ENCODE assay signal across 8 cellular contexts in genomic region chr2:39436592-39437521, GRCh38. TPM values are rescaled to one million over a fixed set of nuclear protein-coding genes. Genes with fewer than 3 reads are reported as not detected.
DNase-seq lines count a peak whose midpoint lies in the region; ATAC-seq lines count a peak whose summit lies in the region.

Gene MAP4K3 (minus strand): TSS chr2:39437285. CDS start chr2:39436987, 298 bp downstream.

- CTCF ChIA-PET in activated CD8-positive, alpha-beta memory T cell treated with anti-CD3 and anti-CD28 coated beads, Interleukin-2, amount 10 ng/mL, durations not matched to agents 7 days and 5 days (lab: Charles Lee) = interaction anchor here (1.6 kb wide), 1 partner anchor 57 kb away, joined by 3 read pairs; no protein-coding TSS in a partner anchor

- peak within 1 kb of the TSS; percentile 98 for H3K4me3 ChIP-seq in endocrine pancreas (ENCODE audit: control insufficient read depth, insufficient read depth, low read length)
- H3K4me3 ChIP-seq in mesendoderm (ENCODE audit: low read length) = peak within 1 kb of the TSS; percentile 87

- peak within 1 kb of the TSS; percentile 80 for H3K4me3 Mint-ChIP-seq in activated CD8-positive, alpha-beta memory T cell treated with anti-CD3 and anti-CD28 coated beads, Interleukin-2, amount 10 ng/mL, durations not matched to agents 7 days and 5 days

- peaks cover 36% of the 10 kb centered on the region for H3K79me2 ChIP-seq in mesendoderm (ENCODE audit: control insufficient read depth, insufficient read depth, low read length)

- H3K36me3 ChIP-seq in endocrine pancreas (ENCODE audit: control insufficient read depth, insufficient read depth, low read length) (no peaks in the 10 kb centered on the region), mesendoderm (ENCODE audit: control insufficient read depth, insufficient read depth, low read length) (no peaks in the 10 kb centered on the region)

- H4K5ac ChIP-seq in mesendoderm (ENCODE audit: low read length) = peak within 1 kb of the TSS; percentile 44

- H3K27me3 Mint-ChIP-seq in activated CD8-positive, alpha-beta memory T cell treated with anti-CD3 and anti-CD28 coated beads, Interleukin-2, amount 10 ng/mL, durations not matched to agents 7 days and 5 days = no peaks in the 10 kb centered on the region

- H3K18ac ChIP-seq in mesendoderm (ENCODE audit: low read length) = peak within 1 kb of the TSS; percentile 70

- H3K4me2 ChIP-seq in mesendoderm (ENCODE audit: low read length) = peak within 1 kb of the TSS; percentile 69

- H3K9me3 Mint-ChIP-seq in activated CD8-positive, alpha-beta memory T cell treated with anti-CD3 and anti-CD28 coated beads, Interleukin-2, amount 10 ng/mL, durations not matched to agents 7 days and 5 days (ENCODE audit: low read depth) = peaks cover 4% of the 10 kb centered on the region

- peak within 1 kb of the TSS; percentile 58 for H3K4ac ChIP-seq in mesendoderm (ENCODE audit: low read depth, low read length)

- peak within 1 kb of the TSS; percentile 81 for H3K27ac Mint-ChIP-seq in activated CD8-positive, alpha-beta memory T cell treated with anti-CD3 and anti-CD28 coated beads, Interleukin-2, amount 10 ng/mL, durations not matched to agents 7 days and 5 days

- peak within 1 kb of the TSS; percentile 43 for H2BK5ac ChIP-seq in mesendoderm (ENCODE audit: low read length)

- no peak within 1 kb of the TSS for H2AK5ac ChIP-seq in mesendoderm (ENCODE audit: low read length)

- WGBS in mesendoderm (ENCODE audit: extremely low coverage, insufficient coverage, low lambda C conversion rate) = no CpG with 5 or more reads among the region's 109 CpGs

- peak within 1 kb of the TSS; percentile 95 for H3K56ac ChIP-seq in mesendoderm (ENCODE audit: low read length)

- peaks cover 37% of the 10 kb centered on the region for H3K4me1 ChIP-seq in endocrine pancreas (ENCODE audit: control insufficient read depth, insufficient read depth, low read length)
- peaks cover 7% of the 10 kb centered on the region for H3K4me1 ChIP-seq in mesendoderm (ENCODE audit: control insufficient read depth, low read depth, low read length)

- peak within 1 kb of the TSS; percentile 90 for H3K9ac ChIP-seq in endocrine pancreas (ENCODE audit: control insufficient read depth, insufficient read depth, low read length)
- H3K9ac ChIP-seq in mesendoderm (ENCODE audit: low read length) = peak within 1 kb of the TSS; percentile 94

- H3K36me3 Mint-ChIP-seq in activated CD8-positive, alpha-beta memory T cell treated with anti-CD3 and anti-CD28 coated beads, Interleukin-2, amount 10 ng/mL, durations not matched to agents 7 days and 5 days = peaks cover 4% of the 10 kb centered on the region

- H3K79me1 ChIP-seq in mesendoderm (ENCODE audit: low read length) = peaks cover 4% of the 10 kb centered on the region

- H3K27me3 ChIP-seq in endocrine pancreas (ENCODE audit: control insufficient read depth, insufficient read depth, low read length) (no peaks in the 10 kb centered on the region), mesendoderm (ENCODE audit: insufficient read depth, low read length, poor library complexity) (no peaks in the 10 kb centered on the region)

- ATAC-seq in GM21360 (IDR thresholded peaks at IDR 0.05; ENCODE audit: unreplicated experiment) = peak; percentile 76
- peak; percentile 79 for ATAC-seq in activated CD8-positive, alpha-beta memory T cell treated with anti-CD3 and anti-CD28 coated beads, Interleukin-2, amount 10 ng/mL, durations not matched to agents 7 days and 5 days

- peak within 1 kb of the TSS; percentile 21 for H2BK120ac ChIP-seq in mesendoderm (ENCODE audit: low read depth, low read length)

- no peak within 1 kb of the TSS for H4K8ac ChIP-seq in mesendoderm (ENCODE audit: low read depth, low read length)

- no peaks in the 10 kb centered on the region for H3K9me3 ChIP-seq in endocrine pancreas (ENCODE audit: control insufficient read depth, low read length)

- peak within 1 kb of the TSS; percentile 90 for H3K27ac ChIP-seq in mesendoderm (ENCODE audit: low read depth, low read length)

- DNase-seq in COLO668 (lab: John Stamatoyannopoulos, UW; ENCODE audit: unreplicated experiment) = peak; percentile 95
- peak; percentile 95 for DNase-seq in HT1080 (ENCODE audit: low read depth)
- peak; percentile 94 for DNase-seq in NOMO-1 treated with dmso at 0.1 percent for 144 hours (lab: John Stamatoyannopoulos, UW; ENCODE audit: unreplicated experiment)
- peak; percentile 85 for DNase-seq in activated CD8-positive, alpha-beta memory T cell treated with anti-CD3 and anti-CD28 coated beads, Interleukin-2, amount 10 ng/mL, durations not matched to agents 7 days and 5 days
- DNase-seq in mesendoderm = peak; percentile 99
- peak; percentile 64 for DNase-seq in stimulated activated CD8-positive, alpha-beta memory T cell treated with anti-CD3 and anti-CD28 coated beads, Interleukin-12 subunit alpha, Interleukin-12 subunit beta, amount 100 ng/mL, for 4 hours (ENCODE audit: low read depth)

- H2BK15ac ChIP-seq in mesendoderm (replicated peaks; ENCODE audit: low read depth) = no peak within 1 kb of the TSS

- peaks cover 37% of the 10 kb centered on the region for H3K4me1 Mint-ChIP-seq in activated CD8-positive, alpha-beta memory T cell treated with anti-CD3 and anti-CD28 coated beads, Interleukin-2, amount 10 ng/mL, durations not matched to agents 7 days and 5 days

- peak within 1 kb of the TSS; percentile 90 for H3K23ac ChIP-seq in mesendoderm (ENCODE audit: low read length)

RNA-seq across cellular contexts. Expression of gene MAP4K3, which starts in this region (rescaled TPM):
- 17.6 and 25.1 TPM in 2 replicates for total RNA-seq in HT1080 (2014; rRNA removed; shearing (Covaris generic))
- 16.5 and 20.6 TPM in 2 replicates for polyA plus RNA-seq in HT1080 (2015; cell fraction: cytosol; rRNA removed)
- 36.4 and 44.1 TPM in 2 replicates for polyA plus RNA-seq in HT1080 (2015; cell fraction: nucleus; rRNA removed)
- 10 to 100 TPM; 10.9 to 13.1 TPM for total RNA-seq in activated CD8-positive, alpha-beta memory T cell treated with anti-CD3 and anti-CD28 coated beads, Interleukin-2, amount 10 ng/mL, durations not matched to agents 7 days and 5 days
- 24.1 TPM for polyA plus RNA-seq in mesendoderm (2013, experiment 1 of 2)
- polyA plus RNA-seq in mesendoderm (2013, experiment 2 of 2) = 25.5 TPM

Comparison
In these comparisons a context has a peak if more than half of its experiments do, and no peak if none do; other contexts are left out.
1. Peak in every context shown above with its lines: DNase-seq, ATAC-seq, H3K4me3 ChIP-seq and H3K27ac ChIP-seq.